Comparison of ENCODE assay signal across 32 cellular contexts in genomic region chr1:185721553-185721952, GRCh38. TPM values are rescaled to one million over a fixed set of nuclear protein-coding genes. Genes with fewer than 3 reads are reported as not detected.
"Had no signal": no experiment of that assay in that cellular context is flagged by ENCODE, and none has a peak within 500 bp of the region (broad histone marks: within the 10 kb centered on the region; RNA-seq: fewer than 3 reads in every experiment).

No MANE protein-coding gene starts in this region.

- H3K27me3 ChIP-seq: adrenal gland, body of pancreas, breast epithelium, SJCRH30 had no signal

- H3K36me3 ChIP-seq: adrenal gland, breast epithelium, SJCRH30 had no signal

- H3K9me3 ChIP-seq: adrenal gland, body of pancreas, breast epithelium, SJCRH30 had no signal

- FAIRE-seq: astrocyte had no signal

- H3K4me3 ChIP-seq: adrenal gland, body of pancreas, breast epithelium, SJCRH30 had no signal

- H3K4me1 Mint-ChIP-seq: activated CD4-positive, alpha-beta T cell treated with anti-CD3 and anti-CD28 coated beads for 36 hours had no signal

- ATAC-seq: activated CD4-positive, alpha-beta T cell treated with anti-CD3 and anti-CD28 coated beads for 36 hours; activated CD4-positive, CD25-positive, alpha-beta regulatory T cell treated with anti-CD3 and anti-CD28 coated beads, Interleukin-2, amount 50 U/mL, for 24 hours; activated naive CD4-positive, alpha-beta T cell treated with anti-CD3 and anti-CD28 coated beads, Interleukin-2, amount 50 U/mL, for 72 hours; activated T-cell treated with anti-CD3 and anti-CD28 coated beads, Interleukin-2, amount 50 U/mL, for 4 hours; body of pancreas; Panc1 had no signal

- H3K4me3 Mint-ChIP-seq: activated CD4-positive, alpha-beta memory T cell treated with anti-CD3 and anti-CD28 coated beads for 36 hours; activated CD4-positive, alpha-beta T cell treated with anti-CD3 and anti-CD28 coated beads for 36 hours; activated naive CD4-positive, alpha-beta T cell treated with anti-CD3 and anti-CD28 coated beads for 36 hours; activated T-cell treated with anti-CD3 and anti-CD28 coated beads, Interleukin-2, amount 50 U/mL, for 4 hours; activated T-helper 1 cell treated with anti-CD3 and anti-CD28 coated beads, Interleukin-12 subunit alpha, Interleukin-12 subunit beta, Interleukin-2, Interleukin-4 antibody, amounts not matched to agents 30 ng/mL and 10 ng/mL and 1 ng/mL, durations not matched to agents 14 hours and 24 hours and 36 hours had no signal

- H3K4me1 ChIP-seq: adrenal gland, breast epithelium had no signal

- H3K27ac ChIP-seq: adrenal gland, body of pancreas, breast epithelium, KMS-11, SJCRH30 had no signal

- H3K36me3 Mint-ChIP-seq: activated CD4-positive, alpha-beta memory T cell treated with anti-CD3 and anti-CD28 coated beads for 36 hours; activated naive CD4-positive, alpha-beta T cell treated with anti-CD3 and anti-CD28 coated beads, Interleukin-2, amount 50 U/mL, for 72 hours had no signal

- DNase-seq: activated CD4-positive, alpha-beta memory T cell treated with anti-CD3 and anti-CD28 coated beads for 36 hours; activated CD4-positive, alpha-beta T cell treated with anti-CD3 and anti-CD28 coated beads for 36 hours; activated CD4-positive, alpha-beta T cell treated with anti-CD3 and anti-CD28 coated beads, Interleukin-2, amount 50 U/mL, for 1 hour; activated CD8-positive, alpha-beta memory T cell treated with anti-CD3 and anti-CD28 coated beads, Interleukin-2, amount 50 U/mL, for 4 hours; activated gamma-delta T cell treated with Interleukin-2 at 50 U/mL for 16 hours; activated naive CD4-positive, alpha-beta T cell treated with anti-CD3 and anti-CD28 coated beads for 36 hours; activated T-cell treated with anti-CD3 and anti-CD28 coated beads for 4 hours; activated T-cell treated with anti-CD3 and anti-CD28 coated beads, Interleukin-2, amount 50 U/mL, for 4 hours; adrenal gland; body of pancreas; MM.1S; MV-4-11; NCI-H1092; NCI-H1436 treated with DMSO at 0.1 percent for 48 hours; NCI-H1694 treated with DMSO at 0.1 percent for 48 hours; NCI-H2029 treated with DMSO at 0.1 percent for 48 hours; NCI-H345; NCI-H526; NCI-H774; SHP77; SW 1271; T-helper 1 cell; T-helper 2 cell; T-helper 9 cell had no signal

- H3K27me3 Mint-ChIP-seq: activated CD4-positive, alpha-beta memory T cell treated with anti-CD3 and anti-CD28 coated beads for 36 hours had no signal

- H3K27ac Mint-ChIP-seq: activated CD4-positive, alpha-beta memory T cell treated with anti-CD3 and anti-CD28 coated beads for 36 hours; activated CD4-positive, alpha-beta T cell treated with anti-CD3 and anti-CD28 coated beads for 36 hours; activated naive CD4-positive, alpha-beta T cell treated with anti-CD3 and anti-CD28 coated beads for 36 hours; activated naive CD4-positive, alpha-beta T cell treated with anti-CD3 and anti-CD28 coated beads, Interleukin-2, amount 50 U/mL, for 72 hours; activated T-helper 1 cell treated with anti-CD3 and anti-CD28 coated beads, Interleukin-12 subunit alpha, Interleukin-12 subunit beta, Interleukin-2, Interleukin-4 antibody, amounts not matched to agents 30 ng/mL and 10 ng/mL and 1 ng/mL, durations not matched to agents 14 hours and 24 hours and 36 hours had no signal

- H3K9me3 Mint-ChIP-seq: activated CD4-positive, alpha-beta memory T cell treated with anti-CD3 and anti-CD28 coated beads for 36 hours; activated naive CD4-positive, alpha-beta T cell treated with anti-CD3 and anti-CD28 coated beads for 36 hours; activated naive CD4-positive, alpha-beta T cell treated with anti-CD3 and anti-CD28 coated beads, Interleukin-2, amount 50 U/mL, for 72 hours; activated T-cell treated with anti-CD3 and anti-CD28 coated beads, Interleukin-2, amount 50 U/mL, for 4 hours; activated T-helper 1 cell treated with anti-CD3 and anti-CD28 coated beads, Interleukin-12 subunit alpha, Interleukin-12 subunit beta, Interleukin-2, Interleukin-4 antibody, amounts not matched to agents 30 ng/mL and 10 ng/mL and 1 ng/mL, durations not matched to agents 14 hours and 24 hours and 36 hours had no signal

RNA-seq across cellular contexts. Expression of gene HMCN1, which starts 12.6 kb away (rescaled TPM):
- total RNA-seq: activated CD4-positive, alpha-beta memory T cell treated with anti-CD3 and anti-CD28 coated beads for 36 hours; activated T-helper 1 cell treated with anti-CD3 and anti-CD28 coated beads, Interleukin-12 subunit alpha, Interleukin-12 subunit beta, Interleukin-2, Interleukin-4 antibody, amounts not matched to agents 30 ng/mL and 10 ng/mL and 1 ng/mL, durations not matched to agents 14 hours and 24 hours and 36 hours had no signal
